Comparison of ENCODE assay signal across 8 cellular contexts in the genomic region with DNA sequence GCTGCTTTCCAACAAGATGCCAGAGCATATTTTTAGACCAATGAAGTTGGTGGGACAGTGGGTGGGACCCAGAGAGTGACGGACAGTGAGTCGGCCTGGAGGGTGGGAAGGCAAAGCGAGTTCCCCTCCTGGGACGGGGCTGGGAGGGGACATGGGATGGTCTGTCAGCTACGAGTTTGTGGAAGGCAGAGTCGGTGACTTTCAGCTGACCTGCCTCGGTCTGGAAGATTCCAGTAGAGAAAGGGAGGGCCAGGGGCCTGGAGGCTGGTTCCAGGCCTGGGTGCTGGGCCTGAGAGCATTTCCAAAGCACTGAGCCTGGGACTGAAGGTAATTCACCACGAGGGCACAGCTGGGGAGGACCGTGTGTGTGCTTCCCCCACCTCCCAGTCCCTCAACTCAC. TPM values are rescaled to one million over a fixed set of nuclear protein-coding genes. Genes with fewer than 3 reads are reported as not detected.
A peak's percentile ranks its signal among the peaks of the same experiment; 100 is the strongest.
DNase-seq lines count a peak whose midpoint lies in the region; ATAC-seq, FAIRE-seq and TF ChIP-seq lines count a peak whose summit lies in the region.
"Not testable (repeated sequence)": the region's sequence is repeated elsewhere in the genome, so short reads cannot be mapped to it uniquely, and the experiment has no call there.

No MANE protein-coding gene starts in this region.

- in situ Hi-C loops in gastrocnemius medialis (cut with MboI; ENCODE audit: low sequenced_read_pairs in 4 of 4), result loop anchor here in 1 of 4 donors (25.0 kb wide), 1 partner anchor 398 kb away; a partner anchor contains a TSS

- not testable (repeated sequence) for H3K4me2 ChIP-seq in astrocyte (ENCODE audit: low read length)

- H3K79me2 ChIP-seq in astrocyte (ENCODE audit: insufficient read depth, low read length), result not testable (repeated sequence)

- not testable (repeated sequence) for H2AFZ ChIP-seq in astrocyte (ENCODE audit: low read depth, low read length)

- ATAC-seq in left cardiac atrium (peak; percentile 56 to 73), left lung (peak; percentile 15), gastrocnemius medialis (peak; percentile 54 to 64), aorta (ENCODE audit: low FRiP score) (peak; percentile 67)
- not testable (repeated sequence) for ATAC-seq in thoracic aorta (ENCODE audit: insufficient number of reproducible peaks, low FRiP score, low read depth)

- not testable (repeated sequence) for H3K9me3 Mint-ChIP-seq in astrocyte (ENCODE audit: unreplicated experiment); osteocyte (ENCODE audit: unreplicated experiment)

- not testable (repeated sequence) for H3K4me1 Mint-ChIP-seq in astrocyte (ENCODE audit: low read depth, unreplicated experiment); osteocyte (ENCODE audit: unreplicated experiment)

- H4K20me1 ChIP-seq in astrocyte (ENCODE audit: insufficient read depth, low read length), result not testable (repeated sequence)

- H3K4me1 ChIP-seq in astrocyte (ENCODE audit: insufficient read depth, low read length); left lung; gastrocnemius medialis; aorta (ENCODE audit: control insufficient read depth in 1 of 2, insufficient read depth in 2 of 2, low read length in 2 of 2): not testable (repeated sequence)
- H3K4me1 ChIP-seq in esophagus squamous epithelium (peaks cover 0 to 10% (median 4%) of the 10 kb centered on the region in 3 donors), thoracic aorta (ENCODE audit: control insufficient read depth in 1 of 2, low read depth in 2 of 2) (peaks cover 0 to 10% of the 10 kb centered on the region in 2 donors)

- not testable (repeated sequence) for FAIRE-seq in astrocyte (lab: Jason Lieb, UNC)

- not testable (repeated sequence) for H3K4me3 ChIP-seq in astrocyte (ENCODE audit: insufficient read depth, low read depth, low read length); esophagus squamous epithelium; left lung; gastrocnemius medialis; thoracic aorta; aorta (ENCODE audit: low read length in 2 of 2)

- not testable (repeated sequence) for H3K27me3 ChIP-seq in astrocyte (ENCODE audit: insufficient read depth, low read length); esophagus squamous epithelium; left lung; gastrocnemius medialis; thoracic aorta (replicated peaks; ENCODE audit: insufficient read depth); aorta (ENCODE audit: control insufficient read depth in 1 of 2, insufficient read depth in 2 of 2, low read length in 1 of 2)

- not testable (repeated sequence) for TF ChIP-seq POLR2A in esophagus squamous epithelium (IDR thresholded peaks at IDR 0.05); gastrocnemius medialis (IDR thresholded peaks at IDR 0.05)

- H3K9ac ChIP-seq in astrocyte (ENCODE audit: low read length), result not testable (repeated sequence)

- intact Hi-C loops in esophagus squamous epithelium (cut with DNase I); left cardiac atrium (cut with DNase I); left lung (cut with DNase I); gastrocnemius medialis (cut with DNase I; ENCODE audit: low total_unique reads); aorta (cut with DNase I): not testable (repeated sequence)

- H3K27ac Mint-ChIP-seq in astrocyte (ENCODE audit: unreplicated experiment), result peak overlapping the region; percentile 4
- peak overlapping the region; percentile 56 for H3K27ac Mint-ChIP-seq in osteocyte (ENCODE audit: unreplicated experiment)

- not testable (repeated sequence) for DNase-seq in astrocyte (ENCODE audit: low read depth); esophagus squamous epithelium (lab: John Stamatoyannopoulos, UW); osteocyte (ENCODE audit: extremely low spot score, unreplicated experiment); thoracic aorta (ENCODE audit: low spot score)
- DNase-seq in left cardiac atrium (peak; percentile 40), left lung (peak in 1 of 2 donors; percentile 33), gastrocnemius medialis (peak in 1 of 2 donors; percentile 38), aorta (peak; percentile 69 to 75)

- H3K36me3 Mint-ChIP-seq in astrocyte (ENCODE audit: low read depth, unreplicated experiment); osteocyte (ENCODE audit: unreplicated experiment): not testable (repeated sequence)

- H3K27ac ChIP-seq in astrocyte (ENCODE audit: low read depth, low read length); left lung; aorta (ENCODE audit: low read depth in 1 of 2, low read length in 2 of 2): not testable (repeated sequence)
- H3K27ac ChIP-seq in esophagus squamous epithelium (peak overlapping the region; percentile 59 to 79 (median 74)), gastrocnemius medialis (peak overlapping the region; percentile 74 to 87 (median 84)), thoracic aorta (peak overlapping the region; percentile 28 to 42)

- WGBS in esophagus squamous epithelium, 2 donors, result 74 to 100% methylated on average over 1 to 9 of the region's 9 CpGs
- 25 to 37% methylated on average over 8 to 9 of the region's 9 CpGs for WGBS in aorta, 2 donors

- not testable (repeated sequence) for TF ChIP-seq CTCF in astrocyte (IDR thresholded peaks at IDR 0.05; ENCODE audit: insufficient read depth, low read depth, low read length); esophagus squamous epithelium (IDR thresholded peaks at IDR 0.05); left lung (IDR thresholded peaks at IDR 0.05); osteocyte (IDR thresholded peaks at IDR 0.05); gastrocnemius medialis (IDR thresholded peaks at IDR 0.05 in 4 of 5, conservative IDR thresholded peaks at IDR 0.05 in 1 of 5); thoracic aorta (IDR thresholded peaks at IDR 0.05)

- H3K9me3 ChIP-seq in astrocyte (ENCODE audit: insufficient read depth, low read depth, low read length); esophagus squamous epithelium; left lung; gastrocnemius medialis; thoracic aorta; aorta (ENCODE audit: control insufficient read depth, low read length): not testable (repeated sequence)

- H3K27me3 Mint-ChIP-seq in astrocyte (ENCODE audit: low read depth, unreplicated experiment), result peaks cover 28% of the 10 kb centered on the region
- not testable (repeated sequence) for H3K27me3 Mint-ChIP-seq in osteocyte (ENCODE audit: unreplicated experiment)

- H3K4me3 Mint-ChIP-seq in astrocyte (ENCODE audit: unreplicated experiment); osteocyte (ENCODE audit: unreplicated experiment): not testable (repeated sequence)

- not testable (repeated sequence) for H3K36me3 ChIP-seq in astrocyte (ENCODE audit: insufficient read depth, low read length); esophagus squamous epithelium; left lung; gastrocnemius medialis; thoracic aorta; aorta (ENCODE audit: control insufficient read depth in 1 of 2, insufficient read depth in 2 of 2, low read length in 1 of 2)

RNA-seq across cellular contexts. Expression of a gene that starts 10.9 kb away (rescaled TPM):
- total RNA-seq in astrocyte, result 8.4 and 9.6 TPM in 2 replicates
- total RNA-seq in esophagus squamous epithelium, result 10 to 100 TPM in 2 of 4 donors, 1 to 10 TPM in 2; 7.7 to 18.5 (median 10.1) TPM
- total RNA-seq in left cardiac atrium, result 10 to 100 TPM; 49.6 to 66.2 TPM
- 10 to 100 TPM; 19.4 to 22.3 TPM for total RNA-seq in left lung
- 21.8 and 21.9 TPM in 2 replicates for total RNA-seq in osteocyte
- total RNA-seq in gastrocnemius medialis, result 10 to 100 TPM; 29.6 to 74.8 (median 57.9) TPM
- 10 to 100 TPM; 21.9 to 67.8 TPM for total RNA-seq in thoracic aorta
- 10 to 100 TPM; 29.6 to 32.1 TPM for total RNA-seq in aorta
- polyA plus RNA-seq in aorta, result 1 to 10 TPM; 6.9 to 9.8 TPM
